Comparison of ENCODE assay signal across 1 cellular context in genomic region chr12:46110220-46110700, GRCh38.
TF ChIP-seq lines count a peak whose summit lies in the region.

No MANE protein-coding gene starts in this region.

TF ChIP-seq in SK-N-SH, 30 proteins besides CTCF, POLR2A, EP300 and RAD21 (continued from another document):
- TF ChIP-seq REST (IDR thresholded peaks at IDR 0.05; ENCODE audit: low read depth, low read length): no peak
- TF ChIP-seq TEAD4 (IDR thresholded peaks at IDR 0.05; ENCODE audit: borderline replicate concordance, insufficient read depth): no peak
